ENCODE assay signal across 21 cellular contexts in genomic region chr6:125183391-125183790, GRCh38. TPM values are rescaled to one million over a fixed set of nuclear protein-coding genes. Genes with fewer than 3 reads are reported as not detected.
DNase-seq lines count a peak whose midpoint lies in the region; ATAC-seq and TF ChIP-seq lines count a peak whose summit lies in the region.
"Had no signal": no experiment of that assay in that cellular context is flagged by ENCODE, and none has a peak within 500 bp of the region (broad histone marks: within the 10 kb centered on the region; RNA-seq: fewer than 3 reads in every experiment).

No MANE protein-coding gene starts in this region.

- H3K79me1 ChIP-seq in mesenchymal stem cell (replicated peaks; ENCODE audit: low read length, poor library complexity, severe bottlenecking) (peaks cover 5% of the 10 kb centered on the region), mesendoderm (ENCODE audit: low read length) (no peaks in the 10 kb centered on the region)

- ATAC-seq in esophagus mucosa: peak; percentile 28
- no peak for ATAC-seq in HG02852 (IDR thresholded peaks at IDR 0.05; ENCODE audit: unreplicated experiment)
- no peak for ATAC-seq in omental fat pad (ENCODE audit: low FRiP score)
- ATAC-seq: CD8-positive, alpha-beta T cell; PC-3 had no signal

- H3K9ac ChIP-seq in mesenchymal stem cell (ENCODE audit: low read length) (no peak overlapping the region), mesendoderm (ENCODE audit: low read length) (no peak overlapping the region)
- H3K9ac ChIP-seq: BLaER1 treated with 17β-estradiol and CSF1 and Interleukin-3, amounts not matched to agents 10 nM and 100 nM had no signal

- H3K36me3 ChIP-seq in SJSA1 (no peaks in the 10 kb centered on the region), mesenchymal stem cell (ENCODE audit: control insufficient read depth in 1 of 2, insufficient read depth in 2 of 2, low read depth in 1 of 2, low read length in 2 of 2) (no peaks in the 10 kb centered on the region), mesendoderm (ENCODE audit: control insufficient read depth, insufficient read depth, low read length) (no peaks in the 10 kb centered on the region)
- H3K36me3 ChIP-seq: BLaER1 treated with 17β-estradiol and CSF1 and Interleukin-3, amounts not matched to agents 10 nM and 100 nM; MG63 had no signal

- DNase-seq in EL: peak; percentile 51
- DNase-seq in SJSA1 (ENCODE audit: low read depth in 1 of 2, low spot score in 2 of 2): peak in 1 of 2 experiments; percentile 33
- DNase-seq in mesenchymal stem cell: peak; percentile 44
- DNase-seq in mesendoderm: no peak
- no peak for DNase-seq in omental fat pad (ENCODE audit: low spot score)
- no peak for DNase-seq in activated naive CD4-positive, alpha-beta T cell treated with Interleukin-2 at 50 U/mL for 16 hours
- DNase-seq: CD8-positive, alpha-beta T cell; DMS79; MG63; NCI-H1048; NCI-H1436; NCI-H1930; NCI-H226; NCI-H524; PC-3; SIG-M5 had no signal

- H2AK5ac ChIP-seq in mesenchymal stem cell (ENCODE audit: low read length, severe bottlenecking): no peak overlapping the region
- H2AK5ac ChIP-seq in mesendoderm (ENCODE audit: low read length): no peak overlapping the region

- H3K4me3 ChIP-seq in SJSA1 (no peak overlapping the region), mesenchymal stem cell (ENCODE audit: insufficient read depth in 1 of 2, low read depth in 1 of 2, low read length in 2 of 2) (no peak overlapping the region), mesendoderm (ENCODE audit: low read length) (no peak overlapping the region)
- H3K4me3 ChIP-seq: BLaER1 treated with 17β-estradiol and CSF1 and Interleukin-3, amounts not matched to agents 10 nM and 100 nM; MG63 had no signal

- H2BK120ac ChIP-seq in mesenchymal stem cell (ENCODE audit: low read depth, low read length): no peak overlapping the region
- no peak overlapping the region for H2BK120ac ChIP-seq in mesendoderm (ENCODE audit: low read depth, low read length)

- H3K4ac ChIP-seq in mesenchymal stem cell (ENCODE audit: low read depth in 1 of 2, low read length in 2 of 2): no peak overlapping the region
- H3K4ac ChIP-seq in mesendoderm (ENCODE audit: low read depth, low read length): no peak overlapping the region

- no peak overlapping the region for H3K56ac ChIP-seq in mesendoderm (ENCODE audit: low read length)

- no peak for TF ChIP-seq CTCF in omental fat pad (IDR thresholded peaks at IDR 0.05)

- H4K8ac ChIP-seq in mesenchymal stem cell (ENCODE audit: low read length) (no peak overlapping the region), mesendoderm (ENCODE audit: low read depth, low read length) (no peak overlapping the region)

- H4K5ac ChIP-seq in mesendoderm (ENCODE audit: low read length): no peak overlapping the region

- H2BK15ac ChIP-seq in mesenchymal stem cell (ENCODE audit: low read depth, poor library complexity, severe bottlenecking) (no peak overlapping the region), mesendoderm (replicated peaks; ENCODE audit: low read depth) (no peak overlapping the region)

- H3K18ac ChIP-seq in mesenchymal stem cell (ENCODE audit: low read depth in 1 of 2, low read length in 2 of 2) (peak overlapping the region in 1 of 2 experiments; percentile 16), mesendoderm (ENCODE audit: low read length) (no peak overlapping the region)

- H3K9me3 ChIP-seq in SJSA1 (replicated peaks) (no peaks in the 10 kb centered on the region), mesenchymal stem cell (ENCODE audit: control insufficient read depth, low read length) (no peaks in the 10 kb centered on the region)
- H3K9me3 ChIP-seq: BLaER1 treated with 17β-estradiol and CSF1 and Interleukin-3, amounts not matched to agents 10 nM and 100 nM; MG63 had no signal

- H3K23ac ChIP-seq in mesenchymal stem cell (ENCODE audit: low read length in 2 of 2): no peak overlapping the region
- H3K23ac ChIP-seq in mesendoderm (ENCODE audit: low read length): no peak overlapping the region

- no peak overlapping the region for H3K14ac ChIP-seq in mesenchymal stem cell (ENCODE audit: low read length in 2 of 2)

- H2AFZ ChIP-seq in mesenchymal stem cell (ENCODE audit: low read depth, low read length): no peak overlapping the region

- H2BK5ac ChIP-seq in mesenchymal stem cell (ENCODE audit: low read depth, low read length, poor library complexity, severe bottlenecking): peak overlapping the region; percentile 68
- no peak overlapping the region for H2BK5ac ChIP-seq in mesendoderm (ENCODE audit: low read length)

- H3K27ac ChIP-seq in SJSA1 (peak overlapping the region; percentile 16; the same call in 1 of the 2 replicates), mesenchymal stem cell (ENCODE audit: low read length, poor library complexity, severe bottlenecking) (peak overlapping the region; percentile 85), mesendoderm (ENCODE audit: low read depth, low read length) (no peak overlapping the region)
- H3K27ac ChIP-seq: BLaER1 treated with 17β-estradiol and CSF1 and Interleukin-3, amounts not matched to agents 10 nM and 100 nM; HL-60; RWPE1 had no signal

- no peak overlapping the region for H4K91ac ChIP-seq in mesenchymal stem cell (ENCODE audit: low read length)

- H3K27me3 ChIP-seq in SJSA1 (replicated peaks): no peaks in the 10 kb centered on the region
- H3K27me3 ChIP-seq in mesenchymal stem cell (ENCODE audit: control insufficient read depth in 1 of 2, insufficient read depth in 1 of 2, low read length in 2 of 2): no peaks in the 10 kb centered on the region
- no peaks in the 10 kb centered on the region for H3K27me3 ChIP-seq in mesendoderm (ENCODE audit: insufficient read depth, low read length, poor library complexity)
- H3K27me3 ChIP-seq: BLaER1 treated with 17β-estradiol and CSF1 and Interleukin-3, amounts not matched to agents 10 nM and 100 nM; MG63 had no signal

- H2BK12ac ChIP-seq in mesenchymal stem cell (ENCODE audit: low read length in 2 of 2): no peak overlapping the region

- H3K4me2 ChIP-seq in mesenchymal stem cell (ENCODE audit: low read length, poor library complexity, severe bottlenecking) (no peak overlapping the region), mesendoderm (ENCODE audit: low read length) (no peak overlapping the region)
- H3K4me2 ChIP-seq: BLaER1 treated with 17β-estradiol and CSF1 and Interleukin-3, amounts not matched to agents 10 nM and 100 nM had no signal

- WGBS in mesenchymal stem cell: 84% methylated on average over 4 of the region's 6 CpGs
- WGBS in mesendoderm (ENCODE audit: extremely low coverage, insufficient coverage, low lambda C conversion rate): no CpG with 5 or more reads among the region's 6 CpGs

- no peaks in the 10 kb centered on the region for H3K79me2 ChIP-seq in mesendoderm (ENCODE audit: control insufficient read depth, insufficient read depth, low read length)

- H3K4me1 ChIP-seq in SJSA1 (replicated peaks) (peaks cover 24% of the 10 kb centered on the region), mesenchymal stem cell (ENCODE audit: control insufficient read depth, insufficient read depth, low read depth, low read length) (peaks cover 10% of the 10 kb centered on the region), mesendoderm (ENCODE audit: control insufficient read depth, low read depth, low read length) (no peaks in the 10 kb centered on the region)
- H3K4me1 ChIP-seq: BLaER1 treated with 17β-estradiol and CSF1 and Interleukin-3, amounts not matched to agents 10 nM and 100 nM had no signal

RNA-seq across cellular contexts. Expression of gene TPD52L1, which starts 29.8 kb away (rescaled TPM):
- 39.2 and 47.9 TPM in 2 replicates for total RNA-seq in SJSA1 (2014; rRNA removed; shearing (Covaris generic))
- total RNA-seq in esophagus mucosa (217 TPM), omental fat pad (100 to 1,000 TPM in 1 of 4 donors, 10 to 100 TPM in 3; 59.1 to 150 (median 68.4) TPM)
- polyA plus RNA-seq in mesenchymal stem cell (2013, experiment 1 of 2): 6.5 TPM
- 5.5 TPM for polyA plus RNA-seq in mesenchymal stem cell (2013, experiment 2 of 2)
- polyA plus RNA-seq in mesendoderm (2013, experiment 1 of 2): 7.8 TPM
- polyA plus RNA-seq in mesendoderm (2013, experiment 2 of 2): 9.3 TPM
- total RNA-seq: CD8-positive, alpha-beta T cell had no signal

Comparison
In these comparisons a context has a peak if more than half of its experiments do, and no peak if none do; other contexts are left out.
1. DNase-seq: peak in EL (single experiment) and mesenchymal stem cell (single experiment); none in mesendoderm (single experiment), omental fat pad (single experiment) and activated naive CD4-positive, alpha-beta T cell treated with Interleukin-2 at 50 U/mL for 16 hours (single experiment).